ENCODE assay signal across 1 cellular context in the genomic region with DNA sequence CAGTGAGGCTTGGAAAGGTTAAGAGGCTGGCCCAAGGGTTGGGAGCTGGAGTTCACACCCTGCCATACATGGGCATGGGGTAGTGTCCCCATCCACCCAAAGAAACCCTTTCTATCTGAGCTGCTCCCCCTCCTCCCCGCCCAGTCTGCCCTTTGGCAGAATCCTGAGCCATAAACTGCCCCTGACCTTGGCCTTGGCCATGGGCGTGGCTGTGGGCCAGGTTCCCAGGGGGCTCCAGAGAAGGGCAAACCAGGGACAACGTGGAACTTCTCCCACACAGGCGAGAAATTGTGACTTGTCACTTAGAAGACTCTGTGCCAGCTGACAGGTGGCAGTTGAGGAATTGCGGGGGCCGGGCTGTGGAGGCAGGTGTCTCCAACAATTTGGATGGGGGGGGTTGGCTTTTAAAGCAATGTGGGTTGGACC.
TF ChIP-seq lines count a peak whose summit lies in the region.

No MANE protein-coding gene starts in this region.

TF ChIP-seq in SK-N-SH, 30 proteins besides CTCF, POLR2A, EP300 and RAD21 (continued from another document):
- TF ChIP-seq TCF12 (IDR thresholded peaks at IDR 0.05) (no peak), FOXM1 (IDR thresholded peaks at IDR 0.05; ENCODE audit: low read depth) (no peak), ZBTB33 (IDR thresholded peaks at IDR 0.05; ENCODE audit: borderline replicate concordance, low read depth) (no peak), TEAD4 (IDR thresholded peaks at IDR 0.05; ENCODE audit: borderline replicate concordance, insufficient read depth) (no peak), ELF1 (IDR thresholded peaks at IDR 0.05) (no peak)
